In the genomic region with DNA sequence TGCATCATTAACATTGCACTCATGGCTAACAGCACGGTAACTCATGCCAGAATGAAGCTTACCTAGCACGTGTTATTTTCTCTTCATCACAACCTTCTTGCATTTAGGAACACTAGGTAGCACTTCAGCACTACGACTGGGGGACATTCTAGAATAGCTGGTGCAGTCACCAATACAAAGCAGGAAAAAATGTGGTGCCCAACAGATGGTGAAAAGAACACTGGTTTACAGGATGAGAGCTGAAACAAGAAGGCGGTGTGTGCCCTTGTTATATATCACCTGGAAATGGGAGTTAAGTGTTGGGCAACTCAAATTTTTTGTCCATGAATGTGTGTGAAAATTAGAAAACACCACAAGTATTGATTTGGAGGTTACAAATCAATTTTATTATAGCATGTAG, we compare ENCODE assay signal across 33 cellular contexts.
"Had no signal": no experiment of that assay in that cellular context is flagged by ENCODE, and none has a peak within 500 bp of the region (broad histone marks: within the 10 kb centered on the region; RNA-seq: fewer than 3 reads in every experiment).

No MANE protein-coding gene starts in this region.

- H3K9me3 Mint-ChIP-seq: activated naive CD4-positive, alpha-beta T cell treated with anti-CD3 and anti-CD28 coated beads for 36 hours; activated naive CD4-positive, alpha-beta T cell treated with anti-CD3 and anti-CD28 coated beads, Interleukin-2, amount 10 ng/mL, durations not matched to agents 7 days and 5 days; activated naive CD4-positive, alpha-beta T cell treated with anti-CD3 and anti-CD28 coated beads, Interleukin-2, amount 50 U/mL, for 24 hours; activated naive CD4-positive, alpha-beta T cell treated with anti-CD3 and anti-CD28 coated beads, Interleukin-2, amount 50 U/mL, for 72 hours; activated naive CD8-positive, alpha-beta T cell treated with anti-CD3 and anti-CD28 coated beads for 36 hours; activated naive CD8-positive, alpha-beta T cell treated with anti-CD3 and anti-CD28 coated beads, Interleukin-2, amount 10 ng/mL, durations not matched to agents 7 days and 5 days; activated naive CD8-positive, alpha-beta T cell treated with anti-CD3 and anti-CD28 coated beads, Interleukin-2, amount 50 U/mL, for 24 hours; activated T-cell treated with anti-CD3 and anti-CD28 coated beads, Interleukin-2, amount 50 U/mL, for 24 hours; activated T-cell treated with anti-CD3 and anti-CD28 coated beads, Interleukin-2, amount 50 U/mL, for 4 hours; activated T-cell treated with anti-CD3 and anti-CD28 coated beads, Interleukin-2, amount 50 U/mL, for 72 hours; activated T-helper 1 cell treated with anti-CD3 and anti-CD28 coated beads, Interleukin-12 subunit alpha, Interleukin-12 subunit beta, Interleukin-2, Interleukin-4 antibody, amounts not matched to agents 30 ng/mL and 10 ng/mL and 1 ng/mL, durations not matched to agents 14 hours and 24 hours and 36 hours; activated T-helper 17 cell treated with anti-CD3 and anti-CD28 coated beads, Interleukin-2, amount 50 U/mL, for 72 hours; activated T-helper 2 cell treated with anti-CD3 and anti-CD28 coated beads, Interferon-gamma antibody, Interleukin-2, Interleukin-4, amounts not matched to agents 10 μg/mL and 5 μg/mL and 100 μg/mL, durations not matched to agents 14 hours and 24 hours and 36 hours; brain; central memory CD8-positive, alpha-beta T cell had no signal

- ATAC-seq: activated naive CD4-positive, alpha-beta T cell treated with anti-CD3 and anti-CD28 coated beads, Interleukin-2, amount 50 U/mL, for 72 hours; activated naive CD8-positive, alpha-beta T cell treated with anti-CD3 and anti-CD28 coated beads, Interleukin-2, amount 50 U/mL, for 24 hours; activated T-cell treated with anti-CD3 and anti-CD28 coated beads, Interleukin-2, amount 50 U/mL, for 4 hours; activated T-cell treated with anti-CD3 and anti-CD28 coated beads, Interleukin-2, amount 50 U/mL, for 72 hours; activated T-helper 17 cell treated with anti-CD3 and anti-CD28 coated beads, Interleukin-2, amount 50 U/mL, for 72 hours; body of pancreas had no signal

- H3K4me1 Mint-ChIP-seq: activated naive CD4-positive, alpha-beta T cell treated with anti-CD3 and anti-CD28 coated beads, Interleukin-2, amount 10 ng/mL, durations not matched to agents 7 days and 5 days; activated naive CD4-positive, alpha-beta T cell treated with anti-CD3 and anti-CD28 coated beads, Interleukin-2, amount 50 U/mL, for 24 hours; activated naive CD8-positive, alpha-beta T cell treated with anti-CD3 and anti-CD28 coated beads for 36 hours; activated naive CD8-positive, alpha-beta T cell treated with anti-CD3 and anti-CD28 coated beads, Interleukin-2, amount 10 ng/mL, durations not matched to agents 7 days and 5 days; activated naive CD8-positive, alpha-beta T cell treated with anti-CD3 and anti-CD28 coated beads, Interleukin-2, amount 50 U/mL, for 24 hours; activated T-helper 17 cell treated with anti-CD3 and anti-CD28 coated beads, Interleukin-2, amount 50 U/mL, for 72 hours; brain; central memory CD8-positive, alpha-beta T cell had no signal

- H3K36me3 Mint-ChIP-seq: activated naive CD4-positive, alpha-beta T cell treated with anti-CD3 and anti-CD28 coated beads, Interleukin-2, amount 10 ng/mL, durations not matched to agents 7 days and 5 days; activated naive CD4-positive, alpha-beta T cell treated with anti-CD3 and anti-CD28 coated beads, Interleukin-2, amount 50 U/mL, for 72 hours; brain had no signal

- DNase-seq: activated effector memory CD4-positive, alpha-beta T cell treated with anti-CD3 and anti-CD28 coated beads, Interleukin-2, amount 50 U/mL, for 16 hours; activated effector memory CD4-positive, alpha-beta T cell treated with Interleukin-2 at 50 U/mL for 16 hours; activated gamma-delta T cell; activated gamma-delta T cell treated with Interleukin-2 at 50 U/mL for 16 hours; activated naive CD4-positive, alpha-beta T cell; activated naive CD4-positive, alpha-beta T cell treated with anti-CD3 and anti-CD28 coated beads for 36 hours; activated naive CD4-positive, alpha-beta T cell treated with anti-CD3 and anti-CD28 coated beads, Interleukin-2, amount 10 ng/mL, durations not matched to agents 7 days and 5 days; activated naive CD4-positive, alpha-beta T cell treated with anti-CD3 and anti-CD28 coated beads, Interleukin-2, amount 50 U/mL, for 16 hours; activated naive CD4-positive, alpha-beta T cell treated with Interleukin-2 at 50 U/mL for 16 hours; activated naive CD8-positive, alpha-beta T cell treated with anti-CD3 and anti-CD28 coated beads for 36 hours; activated naive CD8-positive, alpha-beta T cell treated with anti-CD3 and anti-CD28 coated beads, Interleukin-2, amount 10 ng/mL, durations not matched to agents 7 days and 5 days; activated naive CD8-positive, alpha-beta T cell treated with anti-CD3 and anti-CD28 coated beads, Interleukin-2, amount 50 U/mL, for 24 hours; activated T-cell treated with anti-CD3 and anti-CD28 coated beads, Interleukin-2, amount 50 U/mL, for 1 hour; activated T-cell treated with anti-CD3 and anti-CD28 coated beads, Interleukin-2, amount 50 U/mL, for 24 hours; activated T-cell treated with anti-CD3 and anti-CD28 coated beads, Interleukin-2, amount 50 U/mL, for 4 hours; activated T-cell treated with anti-CD3 and anti-CD28 coated beads, Interleukin-2, amount 50 U/mL, for 48 hours; activated T-cell treated with anti-CD3 and anti-CD28 coated beads, Interleukin-2, amount 50 U/mL, for 72 hours; adrenal gland; amniotic stem cell; amygdala; anterior cingulate cortex; aorta; body of pancreas; brain microvascular endothelial cell; central memory CD4-positive, alpha-beta T cell had no signal

- H3K4me3 Mint-ChIP-seq: activated naive CD4-positive, alpha-beta T cell treated with anti-CD3 and anti-CD28 coated beads for 36 hours; activated naive CD4-positive, alpha-beta T cell treated with anti-CD3 and anti-CD28 coated beads, Interleukin-2, amount 10 ng/mL, durations not matched to agents 7 days and 5 days; activated naive CD4-positive, alpha-beta T cell treated with anti-CD3 and anti-CD28 coated beads, Interleukin-2, amount 50 U/mL, for 24 hours; activated naive CD8-positive, alpha-beta T cell; activated naive CD8-positive, alpha-beta T cell treated with anti-CD3 and anti-CD28 coated beads for 36 hours; activated naive CD8-positive, alpha-beta T cell treated with anti-CD3 and anti-CD28 coated beads, Interleukin-2, amount 10 ng/mL, durations not matched to agents 7 days and 5 days; activated naive CD8-positive, alpha-beta T cell treated with anti-CD3 and anti-CD28 coated beads, Interleukin-2, amount 50 U/mL, for 24 hours; activated T-cell treated with anti-CD3 and anti-CD28 coated beads, Interleukin-2, amount 50 U/mL, for 24 hours; activated T-cell treated with anti-CD3 and anti-CD28 coated beads, Interleukin-2, amount 50 U/mL, for 4 hours; activated T-cell treated with anti-CD3 and anti-CD28 coated beads, Interleukin-2, amount 50 U/mL, for 72 hours; activated T-helper 1 cell treated with anti-CD3 and anti-CD28 coated beads, Interleukin-12 subunit alpha, Interleukin-12 subunit beta, Interleukin-2, Interleukin-4 antibody, amounts not matched to agents 30 ng/mL and 10 ng/mL and 1 ng/mL, durations not matched to agents 14 hours and 24 hours and 36 hours; activated T-helper 17 cell treated with anti-CD3 and anti-CD28 coated beads, Interleukin-2, amount 50 U/mL, for 72 hours; brain; central memory CD8-positive, alpha-beta T cell had no signal

- H3K27me3 Mint-ChIP-seq: activated naive CD4-positive, alpha-beta T cell treated with anti-CD3 and anti-CD28 coated beads, Interleukin-2, amount 10 ng/mL, durations not matched to agents 7 days and 5 days; activated naive CD4-positive, alpha-beta T cell treated with anti-CD3 and anti-CD28 coated beads, Interleukin-2, amount 50 U/mL, for 24 hours; activated naive CD8-positive, alpha-beta T cell; activated naive CD8-positive, alpha-beta T cell treated with anti-CD3 and anti-CD28 coated beads for 36 hours; activated naive CD8-positive, alpha-beta T cell treated with anti-CD3 and anti-CD28 coated beads, Interleukin-2, amount 10 ng/mL, durations not matched to agents 7 days and 5 days; activated naive CD8-positive, alpha-beta T cell treated with anti-CD3 and anti-CD28 coated beads, Interleukin-2, amount 50 U/mL, for 24 hours; activated T-cell treated with anti-CD3 and anti-CD28 coated beads, Interleukin-2, amount 50 U/mL, for 24 hours; activated T-helper 17 cell treated with anti-CD3 and anti-CD28 coated beads, Interleukin-2, amount 50 U/mL, for 72 hours; brain; central memory CD8-positive, alpha-beta T cell had no signal

- H3K27ac Mint-ChIP-seq: activated naive CD4-positive, alpha-beta T cell treated with anti-CD3 and anti-CD28 coated beads for 36 hours; activated naive CD4-positive, alpha-beta T cell treated with anti-CD3 and anti-CD28 coated beads, Interleukin-2, amount 10 ng/mL, durations not matched to agents 7 days and 5 days; activated naive CD4-positive, alpha-beta T cell treated with anti-CD3 and anti-CD28 coated beads, Interleukin-2, amount 50 U/mL, for 24 hours; activated naive CD8-positive, alpha-beta T cell; activated naive CD8-positive, alpha-beta T cell treated with anti-CD3 and anti-CD28 coated beads for 36 hours; activated naive CD8-positive, alpha-beta T cell treated with anti-CD3 and anti-CD28 coated beads, Interleukin-2, amount 10 ng/mL, durations not matched to agents 7 days and 5 days; activated naive CD8-positive, alpha-beta T cell treated with anti-CD3 and anti-CD28 coated beads, Interleukin-2, amount 50 U/mL, for 24 hours; activated T-cell treated with anti-CD3 and anti-CD28 coated beads, Interleukin-2, amount 50 U/mL, for 24 hours; activated T-cell treated with anti-CD3 and anti-CD28 coated beads, Interleukin-2, amount 50 U/mL, for 72 hours; activated T-helper 1 cell treated with anti-CD3 and anti-CD28 coated beads, Interleukin-12 subunit alpha, Interleukin-12 subunit beta, Interleukin-2, Interleukin-4 antibody, amounts not matched to agents 30 ng/mL and 10 ng/mL and 1 ng/mL, durations not matched to agents 14 hours and 24 hours and 36 hours; activated T-helper 2 cell treated with anti-CD3 and anti-CD28 coated beads, Interferon-gamma antibody, Interleukin-2, Interleukin-4, amounts not matched to agents 10 μg/mL and 5 μg/mL and 100 μg/mL, durations not matched to agents 14 hours and 24 hours and 36 hours had no signal
